In genomic region chr10:19500959-19501358, GRCh38 we compare ENCODE assay signal across 34 cellular contexts.
"Had no signal": no experiment of that assay in that cellular context is flagged by ENCODE, and none has a peak within 500 bp of the region (broad histone marks: within the 10 kb centered on the region; RNA-seq: fewer than 3 reads in every experiment).

No MANE protein-coding gene starts in this region.

- H3K9me3 Mint-ChIP-seq: activated CD4-positive, alpha-beta T cell treated with anti-CD3 and anti-CD28 coated beads, Interleukin-2, amount 10 ng/mL, durations not matched to agents 7 days and 5 days; activated T-cell treated with anti-CD3 and anti-CD28 coated beads, Interleukin-2, amount 50 U/mL, for 4 hours; activated T-helper 1 cell treated with anti-CD3 and anti-CD28 coated beads, Interleukin-12 subunit alpha, Interleukin-12 subunit beta, Interleukin-2, Interleukin-4 antibody, amounts not matched to agents 30 ng/mL and 10 ng/mL and 1 ng/mL, durations not matched to agents 14 hours and 24 hours and 36 hours had no signal

- H3K4me1 ChIP-seq: adrenal gland, body of pancreas, breast epithelium, Peyer's patch had no signal

- H3K27ac ChIP-seq: adrenal gland, body of pancreas, KMS-11, Peyer's patch had no signal

- H3K36me3 Mint-ChIP-seq: activated naive CD4-positive, alpha-beta T cell treated with anti-CD3 and anti-CD28 coated beads, Interleukin-2, amount 50 U/mL, for 72 hours; WTC11 had no signal

- DNase-seq: activated CD4-positive, alpha-beta T cell treated with anti-CD3 and anti-CD28 coated beads for 36 hours; activated CD4-positive, alpha-beta T cell treated with anti-CD3 and anti-CD28 coated beads, Interleukin-2, amount 10 ng/mL, durations not matched to agents 7 days and 5 days; activated CD4-positive, alpha-beta T cell treated with anti-CD3 and anti-CD28 coated beads, Interleukin-2, amount 50 U/mL, for 48 hours; activated CD8-positive, alpha-beta memory T cell treated with anti-CD3 and anti-CD28 coated beads, Interleukin-2, amount 50 U/mL, for 4 hours; activated gamma-delta T cell treated with Interleukin-2 at 50 U/mL for 16 hours; activated naive CD4-positive, alpha-beta T cell treated with anti-CD3 and anti-CD28 coated beads for 36 hours; activated T-cell treated with anti-CD3 and anti-CD28 coated beads for 4 hours; activated T-cell treated with anti-CD3 and anti-CD28 coated beads, Interleukin-2, amount 50 U/mL, for 4 hours; adrenal gland; body of pancreas; caudate nucleus; MM.1S; NCI-H1092 treated with DMSO at 0.1 percent for 48 hours; NCI-H1417; NCI-H146; NCI-H187; NCI-H2029 treated with DMSO at 0.1 percent for 48 hours; NCI-H2107; NCI-H2171; NCI-H510A; NCI-H526; NCI-H748 treated with DMSO at 0.1 percent for 48 hours; NK-92 treated with Interleukin-12 subunit alpha and Interleukin-12 subunit beta, amount 100 ng/mL, for 24 hours; PC-3; Peyer's patch; RPMI8226; SHP77 treated with DMSO at 0.1 percent for 48 hours; T1000 had no signal

- H3K4me3 Mint-ChIP-seq: activated CD4-positive, alpha-beta T cell treated with anti-CD3 and anti-CD28 coated beads for 36 hours; activated CD4-positive, alpha-beta T cell treated with anti-CD3 and anti-CD28 coated beads, Interleukin-2, amount 10 ng/mL, durations not matched to agents 7 days and 5 days; activated naive CD4-positive, alpha-beta T cell treated with anti-CD3 and anti-CD28 coated beads for 36 hours; activated T-cell treated with anti-CD3 and anti-CD28 coated beads, Interleukin-2, amount 50 U/mL, for 4 hours; activated T-helper 1 cell treated with anti-CD3 and anti-CD28 coated beads, Interleukin-12 subunit alpha, Interleukin-12 subunit beta, Interleukin-2, Interleukin-4 antibody, amounts not matched to agents 30 ng/mL and 10 ng/mL and 1 ng/mL, durations not matched to agents 14 hours and 24 hours and 36 hours; WTC11 had no signal

- ATAC-seq: activated CD4-positive, alpha-beta T cell treated with anti-CD3 and anti-CD28 coated beads for 36 hours; activated CD4-positive, CD25-positive, alpha-beta regulatory T cell treated with anti-CD3 and anti-CD28 coated beads, Interleukin-2, amount 50 U/mL, for 24 hours; activated naive CD4-positive, alpha-beta T cell treated with anti-CD3 and anti-CD28 coated beads, Interleukin-2, amount 50 U/mL, for 72 hours; activated T-cell treated with anti-CD3 and anti-CD28 coated beads, Interleukin-2, amount 50 U/mL, for 4 hours; body of pancreas; PC-3; WTC11 had no signal

- H3K27me3 ChIP-seq: adrenal gland, body of pancreas, breast epithelium, Peyer's patch had no signal

- H3K27me3 Mint-ChIP-seq: activated CD4-positive, alpha-beta T cell treated with anti-CD3 and anti-CD28 coated beads for 36 hours; activated CD4-positive, alpha-beta T cell treated with anti-CD3 and anti-CD28 coated beads, Interleukin-2, amount 10 ng/mL, durations not matched to agents 7 days and 5 days had no signal

- H3K4me1 Mint-ChIP-seq: activated CD4-positive, alpha-beta T cell treated with anti-CD3 and anti-CD28 coated beads for 36 hours; activated CD4-positive, alpha-beta T cell treated with anti-CD3 and anti-CD28 coated beads, Interleukin-2, amount 10 ng/mL, durations not matched to agents 7 days and 5 days had no signal

- H3K4me3 ChIP-seq: adrenal gland, body of pancreas, breast epithelium, Peyer's patch had no signal

- H3K9me3 ChIP-seq: adrenal gland, body of pancreas, breast epithelium, Peyer's patch had no signal

- H3K27ac Mint-ChIP-seq: activated CD4-positive, alpha-beta T cell treated with anti-CD3 and anti-CD28 coated beads for 36 hours; activated CD4-positive, alpha-beta T cell treated with anti-CD3 and anti-CD28 coated beads, Interleukin-2, amount 10 ng/mL, durations not matched to agents 7 days and 5 days; activated naive CD4-positive, alpha-beta T cell treated with anti-CD3 and anti-CD28 coated beads for 36 hours; activated naive CD4-positive, alpha-beta T cell treated with anti-CD3 and anti-CD28 coated beads, Interleukin-2, amount 50 U/mL, for 72 hours; activated T-helper 1 cell treated with anti-CD3 and anti-CD28 coated beads, Interleukin-12 subunit alpha, Interleukin-12 subunit beta, Interleukin-2, Interleukin-4 antibody, amounts not matched to agents 30 ng/mL and 10 ng/mL and 1 ng/mL, durations not matched to agents 14 hours and 24 hours and 36 hours; WTC11 had no signal

- H3K36me3 ChIP-seq: adrenal gland, breast epithelium had no signal
